ENCODE assay signal across 9 cellular contexts in the genomic region with DNA sequence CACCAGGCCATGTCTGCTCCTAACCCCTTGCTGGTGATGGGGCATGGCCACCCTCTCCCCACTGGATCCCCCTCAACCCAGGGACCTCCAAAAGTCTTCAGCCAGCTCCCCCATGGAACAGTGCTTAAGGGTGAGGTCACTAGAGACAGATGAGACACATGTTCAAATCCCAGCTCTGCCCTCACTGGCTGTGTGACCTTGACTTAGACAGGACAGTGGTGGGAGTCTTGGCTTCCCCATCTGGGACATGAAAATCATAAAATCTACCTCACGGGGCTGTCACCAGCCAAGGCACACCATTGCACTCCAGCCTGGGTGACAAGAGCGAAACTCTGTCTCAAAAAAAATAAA. TPM values are rescaled to one million over a fixed set of nuclear protein-coding genes. Genes with fewer than 3 reads are reported as not detected.
A peak's percentile ranks its signal among the peaks of the same experiment; 100 is the strongest.
DNase-seq lines count a peak whose midpoint lies in the region; ATAC-seq and TF ChIP-seq lines count a peak whose summit lies in the region.
"Had no signal": no experiment of that assay in that cellular context is flagged by ENCODE, and none has a peak within 500 bp of the region (broad histone marks: within the 10 kb centered on the region; RNA-seq: fewer than 3 reads in every experiment).

No MANE protein-coding gene starts in this region.

- no peak overlapping the region for H3K9ac ChIP-seq in smooth muscle cell (ENCODE audit: low read depth)

- peaks cover 58% of the 10 kb centered on the region for H3K4me1 Mint-ChIP-seq in activated CD8-positive, alpha-beta T cell treated with anti-CD3 and anti-CD28 coated beads, Interleukin-2, amount 10 ng/mL, durations not matched to agents 7 days and 5 days (ENCODE audit: low read depth)
- H3K4me1 Mint-ChIP-seq in naive thymus-derived CD4-positive, alpha-beta T cell: peaks cover 46 to 73% (median 56%) of the 10 kb centered on the region in 7 donors

- DNase-seq in activated CD8-positive, alpha-beta T cell treated with anti-CD3 and anti-CD28 coated beads, Interleukin-2, amount 10 ng/mL, durations not matched to agents 7 days and 5 days: no peak
- no peak for DNase-seq in naive thymus-derived CD4-positive, alpha-beta T cell
- DNase-seq in smooth muscle cell (lab: John Stamatoyannopoulos, UW; ENCODE audit: unreplicated experiment) (no peak), mucosa of descending colon (no peak), head of caudate nucleus (no peak)
- DNase-seq: ovary had no signal

- H3K9me3 ChIP-seq in naive thymus-derived CD4-positive, alpha-beta T cell (ENCODE audit: control insufficient read depth in 2 of 3, low read length in 3 of 3): no peaks in the 10 kb centered on the region
- H3K9me3 ChIP-seq in smooth muscle cell (replicated peaks; ENCODE audit: low read depth): no peaks in the 10 kb centered on the region
- H3K9me3 ChIP-seq in mucosa of descending colon: no peaks in the 10 kb centered on the region
- H3K9me3 ChIP-seq: ovary had no signal

- ATAC-seq in GM19351 (IDR thresholded peaks at IDR 0.05; ENCODE audit: unreplicated experiment) (peak; percentile 6), HG02970 (IDR thresholded peaks at IDR 0.05; ENCODE audit: low FRiP score, unreplicated experiment) (no peak), mucosa of descending colon (no peak)
- no peak for ATAC-seq in activated CD8-positive, alpha-beta T cell treated with anti-CD3 and anti-CD28 coated beads, Interleukin-2, amount 10 ng/mL, durations not matched to agents 7 days and 5 days
- ATAC-seq in naive thymus-derived CD4-positive, alpha-beta T cell: no peak

- H3K4me2 ChIP-seq in smooth muscle cell: no peak overlapping the region

- 0 out of 2 replicates have a peak overlapping the region, but pooled peaks have one; percentile 9 for H3K27ac ChIP-seq in 22Rv1
- peak overlapping the region; percentile 64 for H3K27ac ChIP-seq in naive thymus-derived CD4-positive, alpha-beta T cell (ENCODE audit: low read depth, low read length)
- H3K27ac ChIP-seq in smooth muscle cell (ENCODE audit: low read depth): no peak overlapping the region

- peaks cover 0 to 40% (median 8%) of the 10 kb centered on the region in 3 experiments for H3K36me3 ChIP-seq in naive thymus-derived CD4-positive, alpha-beta T cell (ENCODE audit: control insufficient read depth in 2 of 3, insufficient read depth in 3 of 3, low read length in 3 of 3)
- H3K36me3 ChIP-seq in smooth muscle cell (ENCODE audit: low read depth): no peaks in the 10 kb centered on the region
- H3K36me3 ChIP-seq in mucosa of descending colon (ENCODE audit: low read depth): no peaks in the 10 kb centered on the region
- H3K36me3 ChIP-seq: ovary had no signal

- peaks cover 53% of the 10 kb centered on the region for H4K20me1 ChIP-seq in smooth muscle cell (ENCODE audit: low read depth)

- peaks cover 50 to 63% of the 10 kb centered on the region in 2 donors for H3K4me1 ChIP-seq in naive thymus-derived CD4-positive, alpha-beta T cell (ENCODE audit: control insufficient read depth in 2 of 2, insufficient read depth in 2 of 2, low read length in 2 of 2)
- H3K4me1 ChIP-seq in smooth muscle cell (ENCODE audit: low read depth) (peaks cover 7% of the 10 kb centered on the region), mucosa of descending colon (ENCODE audit: low read depth) (peaks cover 2% of the 10 kb centered on the region)

- H3K9me3 Mint-ChIP-seq in activated CD8-positive, alpha-beta T cell treated with anti-CD3 and anti-CD28 coated beads, Interleukin-2, amount 10 ng/mL, durations not matched to agents 7 days and 5 days (ENCODE audit: insufficient read depth): no peaks in the 10 kb centered on the region
- H3K9me3 Mint-ChIP-seq in naive thymus-derived CD4-positive, alpha-beta T cell: no peaks in the 10 kb centered on the region

- no peaks in the 10 kb centered on the region for H3K27me3 ChIP-seq in naive thymus-derived CD4-positive, alpha-beta T cell (ENCODE audit: control insufficient read depth in 2 of 2, insufficient read depth in 2 of 2, low read length in 2 of 2)
- no peaks in the 10 kb centered on the region for H3K27me3 ChIP-seq in smooth muscle cell (ENCODE audit: low read depth)
- H3K27me3 ChIP-seq: ovary had no signal

- H3K27ac Mint-ChIP-seq in activated CD8-positive, alpha-beta T cell treated with anti-CD3 and anti-CD28 coated beads, Interleukin-2, amount 10 ng/mL, durations not matched to agents 7 days and 5 days: peak overlapping the region; percentile 91
- H3K27ac Mint-ChIP-seq in naive thymus-derived CD4-positive, alpha-beta T cell: peak overlapping the region; percentile 88 to 96 (median 94)

- no peak overlapping the region for H2AFZ ChIP-seq in smooth muscle cell (ENCODE audit: low read depth)

- peaks cover 4% of the 10 kb centered on the region for H3K79me2 ChIP-seq in smooth muscle cell (ENCODE audit: low read depth)

- no peaks in the 10 kb centered on the region for H3K27me3 Mint-ChIP-seq in activated CD8-positive, alpha-beta T cell treated with anti-CD3 and anti-CD28 coated beads, Interleukin-2, amount 10 ng/mL, durations not matched to agents 7 days and 5 days (ENCODE audit: low read depth)
- H3K27me3 Mint-ChIP-seq in naive thymus-derived CD4-positive, alpha-beta T cell: no peaks in the 10 kb centered on the region

- H3F3A ChIP-seq in smooth muscle cell (ENCODE audit: low read depth): peaks cover 5% of the 10 kb centered on the region

- intact Hi-C loops in naive thymus-derived CD4-positive, alpha-beta T cell (cut with micrococcal nuclease): loop anchor here (1.0 kb wide), 1 partner anchor 8 kb away; no protein-coding TSS in a partner anchor
- intact Hi-C loops in mucosa of descending colon (cut with DNase I, micrococcal nuclease) (no loop called here), head of caudate nucleus (cut with DNase I) (no loop called here)

- peak overlapping the region; percentile 29 for H3K4me3 ChIP-seq in naive thymus-derived CD4-positive, alpha-beta T cell (ENCODE audit: low read length)
- H3K4me3 ChIP-seq in smooth muscle cell (no peak overlapping the region), mucosa of descending colon (no peak overlapping the region)
- H3K4me3 ChIP-seq: ovary had no signal

- H3K36me3 Mint-ChIP-seq in activated CD8-positive, alpha-beta T cell treated with anti-CD3 and anti-CD28 coated beads, Interleukin-2, amount 10 ng/mL, durations not matched to agents 7 days and 5 days (ENCODE audit: low read depth): peaks cover 63% of the 10 kb centered on the region
- peaks cover 0 to 33% (median 18%) of the 10 kb centered on the region in 5 donors for H3K36me3 Mint-ChIP-seq in naive thymus-derived CD4-positive, alpha-beta T cell

- TF ChIP-seq CTCF in 22Rv1 (IDR thresholded peaks at IDR 0.05) (no peak), smooth muscle cell (IDR thresholded peaks at IDR 0.05; ENCODE audit: borderline replicate concordance, insufficient read depth, poor library complexity, severe bottlenecking) (no peak), mucosa of descending colon (IDR thresholded peaks at IDR 0.05) (no peak)

- 95% methylated on average over 2 of the region's 2 CpGs for WGBS in smooth muscle cell (ENCODE audit: low lambda C conversion rate)

- POLR2A ChIA-PET in activated CD8-positive, alpha-beta T cell treated with anti-CD3 and anti-CD28 coated beads, Interleukin-2, amount 10 ng/mL, durations not matched to agents 7 days and 5 days (lab: Charles Lee): interaction anchor here (3.5 to 26.9 kb wide), 2 partner anchors 11 to 23 kb away, joined by 59 to 543 read pairs; a partner anchor contains a TSS
- POLR2A ChIA-PET in naive thymus-derived CD4-positive, alpha-beta T cell (lab: Charles Lee): interaction anchor here (0.8 to 33.4 kb wide), 4 partner anchors 17 to 203 kb away, joined by 3 to 1941 read pairs (median 4); a partner anchor contains a TSS

- peak overlapping the region; percentile 55 for H3K4me3 Mint-ChIP-seq in activated CD8-positive, alpha-beta T cell treated with anti-CD3 and anti-CD28 coated beads, Interleukin-2, amount 10 ng/mL, durations not matched to agents 7 days and 5 days
- H3K4me3 Mint-ChIP-seq in naive thymus-derived CD4-positive, alpha-beta T cell: peak overlapping the region; percentile 77 to 94 (median 82)

- CTCF ChIA-PET in activated CD8-positive, alpha-beta T cell treated with anti-CD3 and anti-CD28 coated beads, Interleukin-2, amount 10 ng/mL, durations not matched to agents 7 days and 5 days (lab: Charles Lee): interaction anchor here (1.4 to 26.5 kb wide), 4 partner anchors 9 to 71 kb away, joined by 4 to 956 read pairs (median 302); a partner anchor contains a TSS
- CTCF ChIA-PET in naive thymus-derived CD4-positive, alpha-beta T cell (lab: Charles Lee): interaction anchor here (0.5 to 16.9 kb wide), 6 partner anchors 10 to 551 kb away, joined by 3 to 325 read pairs (median 6); a partner anchor contains a TSS

RNA-seq across cellular contexts. Expression of a gene that starts 10.9 kb away (rescaled TPM):
- total RNA-seq in activated CD8-positive, alpha-beta T cell treated with anti-CD3 and anti-CD28 coated beads, Interleukin-2, amount 10 ng/mL, durations not matched to agents 7 days and 5 days: 100 to 1,000 TPM; 145 to 154 TPM
- 100 to 1,000 TPM; 121 to 164 (median 134) TPM for total RNA-seq in naive thymus-derived CD4-positive, alpha-beta T cell
- 100 to 1,000 TPM in 1 of 2 donors, 10 to 100 TPM in 1; 69.2 to 115 TPM for polyA plus RNA-seq in naive thymus-derived CD4-positive, alpha-beta T cell
- total RNA-seq in smooth muscle cell: 12.7 and 25.9 TPM in 2 replicates
- polyA plus RNA-seq in smooth muscle cell: 13.8 and 15.3 TPM in 2 replicates
- total RNA-seq in mucosa of descending colon: 10 to 100 TPM; 45.5 to 86.7 (median 83.2) TPM

RNA-seq across cellular contexts. Expression of a gene that starts 21.2 kb away (rescaled TPM):
- total RNA-seq in activated CD8-positive, alpha-beta T cell treated with anti-CD3 and anti-CD28 coated beads, Interleukin-2, amount 10 ng/mL, durations not matched to agents 7 days and 5 days: 10 to 100 TPM; 30.0 to 30.9 TPM
- 100 to 1,000 TPM in 1 of 5 experiments, 10 to 100 TPM in 4; 35.1 to 124 (median 79.2) TPM for total RNA-seq in naive thymus-derived CD4-positive, alpha-beta T cell
- polyA plus RNA-seq in naive thymus-derived CD4-positive, alpha-beta T cell: 1 to 10 TPM; 2.1 to 4.3 TPM
- 2.7 and 4.2 TPM in 2 replicates for total RNA-seq in smooth muscle cell
- polyA plus RNA-seq in smooth muscle cell: 1.9 and 2.9 TPM in 2 replicates
- total RNA-seq in mucosa of descending colon: 10 to 100 TPM; 23.8 to 38.3 (median 27.5) TPM

Comparison
In these comparisons a context has a peak if more than half of its experiments do, and no peak if none do; other contexts are left out.
1. intact Hi-C loops: an anchor here in naive thymus-derived CD4-positive, alpha-beta T cell (1.0 kb wide); none called in mucosa of descending colon and head of caudate nucleus.